In genomic region chr18:79644006-79644665, GRCh38 we compare ENCODE assay signal across 8 cellular contexts. TPM values are rescaled to one million over a fixed set of nuclear protein-coding genes. Genes with fewer than 3 reads are reported as not detected.
A peak's percentile ranks its signal among the peaks of the same experiment; 100 is the strongest.
DNase-seq lines count a peak whose midpoint lies in the region; ATAC-seq and TF ChIP-seq lines count a peak whose summit lies in the region.

No MANE protein-coding gene starts in this region.

- no peaks in the 10 kb centered on the region for H3K36me3 ChIP-seq in prostate gland

- no peaks in the 10 kb centered on the region for H3K9me3 ChIP-seq in prostate gland

- TF ChIP-seq CTCF in prostate gland (IDR thresholded peaks at IDR 0.05): peak; percentile 84 to 92 (median 91)

- no peak for TF ChIP-seq POLR2A in prostate gland (IDR thresholded peaks at IDR 0.05)

- H3K4me3 ChIP-seq in prostate gland: no peak overlapping the region

- ATAC-seq in GM21515 (IDR thresholded peaks at IDR 0.05; ENCODE audit: unreplicated experiment) (peak; percentile 79), Right ventricle myocardium inferior (peak; percentile 85)

- no peak overlapping the region for H3K27ac ChIP-seq in prostate gland

- intact Hi-C loops in Right ventricle myocardium inferior (cut with DNase I): loop anchor here (1.0 kb wide), 2 partner anchors 115 to 263 kb away; no protein-coding TSS in a partner anchor
- intact Hi-C loops in prostate gland (cut with DNase I): loop anchor here (2.0 kb wide), 1 partner anchor 265 kb away; no protein-coding TSS in a partner anchor

- no peaks in the 10 kb centered on the region for H3K4me1 ChIP-seq in prostate gland (replicated peaks)

- DNase-seq in D341Med (ENCODE audit: low spot score): peak; percentile 96
- peak; percentile 33 for DNase-seq in KG1 (lab: John Stamatoyannopoulos, UW)
- DNase-seq in SHP77 treated with DMSO at 0.1 percent for 48 hours (lab: John Stamatoyannopoulos, UW): peak; percentile 41
- peak in 3 of 4 experiments; percentile 32 to 55 (median 35) for DNase-seq in activated naive CD4-positive, alpha-beta T cell (lab: John Stamatoyannopoulos, UW)
- no peak for DNase-seq in Right ventricle myocardium inferior (ENCODE audit: missing footprints)
- peak; percentile 38 for DNase-seq in prostate gland (ENCODE audit: low spot score)
- no peak for DNase-seq in foreskin melanocyte

- WGBS in prostate gland: 11% methylated on average over 22 of the region's 22 CpGs

- no peaks in the 10 kb centered on the region for H3K27me3 ChIP-seq in prostate gland (replicated peaks; ENCODE audit: insufficient read depth)

RNA-seq across cellular contexts. Expression of gene CTDP1, which starts 35.5 kb away (rescaled TPM):
- total RNA-seq in Right ventricle myocardium inferior (8.4 TPM), prostate gland (10 to 100 TPM; 23.0 to 33.6 TPM)

Comparison
In these comparisons a context has a peak if more than half of its experiments do, and no peak if none do; other contexts are left out.
1. DNase-seq: peak in D341Med (single experiment), KG1 (single experiment), SHP77 treated with DMSO at 0.1 percent for 48 hours (single experiment), activated naive CD4-positive, alpha-beta T cell (3 of 4) and prostate gland (single experiment); none in Right ventricle myocardium inferior (single experiment) and foreskin melanocyte (single experiment).